2 cellular contexts compared by ENCODE assay signal in the genomic region with DNA sequence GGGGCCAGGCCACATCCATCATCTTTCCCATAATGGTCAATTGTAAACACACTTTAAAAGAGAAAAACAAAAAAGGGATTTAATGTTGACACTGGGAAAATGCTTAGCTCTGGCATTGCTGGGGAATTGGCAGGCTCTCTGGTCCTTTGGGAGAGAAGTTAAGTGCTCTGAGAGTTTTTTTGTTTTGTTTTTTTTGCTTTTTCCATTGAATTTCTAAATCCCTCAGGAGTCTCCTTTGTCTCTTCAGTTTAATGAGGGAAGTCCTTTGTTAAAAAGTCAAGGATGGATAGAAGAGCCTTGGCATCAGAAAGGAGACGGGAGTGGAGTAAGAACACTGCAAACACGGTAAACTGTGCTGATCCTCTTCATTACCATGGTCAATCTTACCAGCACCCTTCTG.
A peak's percentile ranks its signal among the peaks of the same experiment; 100 is the strongest.
TF ChIP-seq lines count a peak whose summit lies in the region.

No MANE protein-coding gene starts in this region.

TF ChIP-seq in A549, 52 proteins besides CTCF, POLR2A, EP300 and RAD21:
- TF ChIP-seq, protein P1, sequence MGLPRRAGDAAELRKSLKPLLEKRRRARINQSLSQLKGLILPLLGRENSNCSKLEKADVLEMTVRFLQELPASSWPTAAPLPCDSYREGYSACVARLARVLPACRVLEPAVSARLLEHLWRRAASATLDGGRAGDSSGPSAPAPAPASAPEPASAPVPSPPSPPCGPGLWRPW (IDR thresholded peaks at IDR 0.05): no peak
- TF ChIP-seq CBX8 (IDR thresholded peaks at IDR 0.05) (peak; percentile 26; the same call in 1 of the 2 replicates), CBX2 (IDR thresholded peaks at IDR 0.05; ENCODE audit: borderline replicate concordance, low read depth) (no peak)
TF ChIP-seq in A549: peak in this region for 1.

TF ChIP-seq in GM23338, 12 proteins besides CTCF, POLR2A, EP300 and RAD21:
- peak; percentile 57 for TF ChIP-seq EZH2 (IDR thresholded peaks at IDR 0.05; ENCODE audit: low read depth, unreplicated experiment)
- TF ChIP-seq, protein P2, sequence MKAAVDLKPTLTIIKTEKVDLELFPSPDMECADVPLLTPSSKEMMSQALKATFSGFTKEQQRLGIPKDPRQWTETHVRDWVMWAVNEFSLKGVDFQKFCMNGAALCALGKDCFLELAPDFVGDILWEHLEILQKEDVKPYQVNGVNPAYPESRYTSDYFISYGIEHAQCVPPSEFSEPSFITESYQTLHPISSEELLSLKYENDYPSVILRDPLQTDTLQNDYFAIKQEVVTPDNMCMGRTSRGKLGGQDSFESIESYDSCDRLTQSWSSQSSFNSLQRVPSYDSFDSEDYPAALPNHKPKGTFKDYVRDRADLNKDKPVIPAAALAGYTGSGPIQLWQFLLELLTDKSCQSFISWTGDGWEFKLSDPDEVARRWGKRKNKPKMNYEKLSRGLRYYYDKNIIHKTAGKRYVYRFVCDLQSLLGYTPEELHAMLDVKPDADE (IDR thresholded peaks at IDR 0.05): no peak
